1 cellular context compared by ENCODE assay signal in the genomic region with DNA sequence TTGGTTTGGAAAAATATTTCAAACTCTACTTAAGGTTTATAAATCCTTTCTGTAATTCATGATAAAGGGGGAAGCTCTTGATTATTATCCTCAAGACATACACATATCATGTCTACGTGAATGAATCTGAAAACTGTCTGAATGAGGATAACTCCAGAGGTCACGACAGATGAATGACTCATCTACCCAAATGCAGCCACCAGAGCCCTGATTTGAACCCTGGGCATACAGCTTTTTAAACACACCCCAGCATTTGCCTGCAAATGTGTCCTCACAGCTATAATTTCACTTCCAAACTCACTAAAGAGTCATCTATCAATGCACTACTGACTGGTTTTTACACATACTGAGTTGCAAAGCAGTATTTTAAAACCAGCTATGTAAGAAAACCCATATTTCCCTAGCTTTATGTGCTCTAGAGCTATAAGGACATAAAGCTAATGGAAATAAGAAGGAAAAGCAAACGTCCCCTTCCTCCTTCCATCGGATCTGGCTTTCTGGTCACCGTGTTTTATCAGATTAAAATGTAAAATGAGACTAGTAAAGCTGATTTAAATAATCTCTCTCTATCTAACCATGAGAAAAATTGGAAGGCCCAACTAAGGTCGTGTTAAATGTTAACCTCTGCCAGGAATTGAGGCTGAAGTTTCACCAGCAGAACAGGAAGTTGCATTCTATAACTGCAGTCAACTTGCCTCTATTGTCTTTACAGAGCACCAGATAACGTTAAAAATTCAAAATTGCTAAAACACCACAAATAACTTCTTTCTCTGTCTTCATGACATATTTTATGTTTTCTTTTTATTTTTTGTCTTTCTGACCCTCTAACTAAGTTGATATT.
TF ChIP-seq lines count a peak whose summit lies in the region.

No MANE protein-coding gene starts in this region.

TF ChIP-seq in SK-N-SH, 30 proteins besides CTCF, POLR2A, EP300 and RAD21 (continued from another document):
- TF ChIP-seq, protein P1, sequence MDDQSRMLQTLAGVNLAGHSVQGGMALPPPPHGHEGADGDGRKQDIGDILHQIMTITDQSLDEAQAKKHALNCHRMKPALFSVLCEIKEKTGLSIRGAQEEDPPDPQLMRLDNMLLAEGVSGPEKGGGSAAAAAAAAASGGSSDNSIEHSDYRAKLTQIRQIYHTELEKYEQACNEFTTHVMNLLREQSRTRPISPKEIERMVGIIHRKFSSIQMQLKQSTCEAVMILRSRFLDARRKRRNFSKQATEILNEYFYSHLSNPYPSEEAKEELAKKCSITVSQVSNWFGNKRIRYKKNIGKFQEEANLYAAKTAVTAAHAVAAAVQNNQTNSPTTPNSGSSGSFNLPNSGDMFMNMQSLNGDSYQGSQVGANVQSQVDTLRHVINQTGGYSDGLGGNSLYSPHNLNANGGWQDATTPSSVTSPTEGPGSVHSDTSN (IDR thresholded peaks at IDR 0.05): no peak
- TF ChIP-seq GATA2 (CRISPR knock-in tag; IDR thresholded peaks at IDR 0.05): no peak
- TF ChIP-seq, protein P2, sequence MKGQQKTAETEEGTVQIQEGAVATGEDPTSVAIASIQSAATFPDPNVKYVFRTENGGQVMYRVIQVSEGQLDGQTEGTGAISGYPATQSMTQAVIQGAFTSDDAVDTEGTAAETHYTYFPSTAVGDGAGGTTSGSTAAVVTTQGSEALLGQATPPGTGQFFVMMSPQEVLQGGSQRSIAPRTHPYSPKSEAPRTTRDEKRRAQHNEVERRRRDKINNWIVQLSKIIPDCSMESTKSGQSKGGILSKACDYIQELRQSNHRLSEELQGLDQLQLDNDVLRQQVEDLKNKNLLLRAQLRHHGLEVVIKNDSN (IDR thresholded peaks at IDR 0.05; ENCODE audit: borderline replicate concordance, low read depth): no peak
- TF ChIP-seq NFIC (IDR thresholded peaks at IDR 0.05; ENCODE audit: borderline replicate concordance): no peak
- TF ChIP-seq, protein P3, sequence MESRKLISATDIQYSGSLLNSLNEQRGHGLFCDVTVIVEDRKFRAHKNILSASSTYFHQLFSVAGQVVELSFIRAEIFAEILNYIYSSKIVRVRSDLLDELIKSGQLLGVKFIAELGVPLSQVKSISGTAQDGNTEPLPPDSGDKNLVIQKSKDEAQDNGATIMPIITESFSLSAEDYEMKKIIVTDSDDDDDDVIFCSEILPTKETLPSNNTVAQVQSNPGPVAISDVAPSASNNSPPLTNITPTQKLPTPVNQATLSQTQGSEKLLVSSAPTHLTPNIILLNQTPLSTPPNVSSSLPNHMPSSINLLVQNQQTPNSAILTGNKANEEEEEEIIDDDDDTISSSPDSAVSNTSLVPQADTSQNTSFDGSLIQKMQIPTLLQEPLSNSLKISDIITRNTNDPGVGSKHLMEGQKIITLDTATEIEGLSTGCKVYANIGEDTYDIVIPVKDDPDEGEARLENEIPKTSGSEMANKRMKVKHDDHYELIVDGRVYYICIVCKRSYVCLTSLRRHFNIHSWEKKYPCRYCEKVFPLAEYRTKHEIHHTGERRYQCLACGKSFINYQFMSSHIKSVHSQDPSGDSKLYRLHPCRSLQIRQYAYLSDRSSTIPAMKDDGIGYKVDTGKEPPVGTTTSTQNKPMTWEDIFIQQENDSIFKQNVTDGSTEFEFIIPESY (IDR thresholded peaks at IDR 0.05; ENCODE audit: borderline replicate concordance, low read depth): no peak
- TF ChIP-seq SIN3A (IDR thresholded peaks at IDR 0.05; ENCODE audit: borderline replicate concordance, low read depth, low read length): no peak
- TF ChIP-seq, protein P4, sequence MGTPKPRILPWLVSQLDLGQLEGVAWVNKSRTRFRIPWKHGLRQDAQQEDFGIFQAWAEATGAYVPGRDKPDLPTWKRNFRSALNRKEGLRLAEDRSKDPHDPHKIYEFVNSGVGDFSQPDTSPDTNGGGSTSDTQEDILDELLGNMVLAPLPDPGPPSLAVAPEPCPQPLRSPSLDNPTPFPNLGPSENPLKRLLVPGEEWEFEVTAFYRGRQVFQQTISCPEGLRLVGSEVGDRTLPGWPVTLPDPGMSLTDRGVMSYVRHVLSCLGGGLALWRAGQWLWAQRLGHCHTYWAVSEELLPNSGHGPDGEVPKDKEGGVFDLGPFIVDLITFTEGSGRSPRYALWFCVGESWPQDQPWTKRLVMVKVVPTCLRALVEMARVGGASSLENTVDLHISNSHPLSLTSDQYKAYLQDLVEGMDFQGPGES (IDR thresholded peaks at IDR 0.05; ENCODE audit: low read depth, low read length): no peak
- no peak for TF ChIP-seq FOSL2 (IDR thresholded peaks at IDR 0.05; ENCODE audit: borderline replicate concordance, low read depth)
- TF ChIP-seq FOXJ3 (CRISPR knock-in tag; IDR thresholded peaks at IDR 0.05): no peak
- TF ChIP-seq ELF1 (IDR thresholded peaks at IDR 0.05): no peak
- no peak for TF ChIP-seq GABPA (IDR thresholded peaks at IDR 0.05; ENCODE audit: low read depth)
- TF ChIP-seq JUND (IDR thresholded peaks at IDR 0.05): no peak
- no peak for TF ChIP-seq YY1 (IDR thresholded peaks at IDR 0.05; ENCODE audit: low read depth)
- TF ChIP-seq MEF2A (IDR thresholded peaks at IDR 0.05; ENCODE audit: borderline replicate concordance, low read depth): no peak
